Comparison of ENCODE assay signal across 1 cellular context in genomic region chr3:133092676-133093075, GRCh38.
TF ChIP-seq lines count a peak whose summit lies in the region.

No MANE protein-coding gene starts in this region.

TF ChIP-seq in SK-N-SH treated with all-trans-retinoic acid at 6 μM for 48 hours, 23 proteins besides CTCF, POLR2A, EP300 and RAD21 (continued from another document):
- TF ChIP-seq POU6F1 (CRISPR knock-in tag; IDR thresholded peaks at IDR 0.05; ENCODE audit: borderline replicate concordance, low read depth), result no peak
- no peak for TF ChIP-seq SNAI2 (CRISPR knock-in tag; IDR thresholded peaks at IDR 0.05)
- TF ChIP-seq CSRNP3 (CRISPR knock-in tag; IDR thresholded peaks at IDR 0.05), result no peak
- TF ChIP-seq ZNF70 (CRISPR knock-in tag; IDR thresholded peaks at IDR 0.05), result no peak
- TF ChIP-seq OSR1 (CRISPR knock-in tag; IDR thresholded peaks at IDR 0.05), result no peak
- TF ChIP-seq PPARA (CRISPR knock-in tag; IDR thresholded peaks at IDR 0.05; ENCODE audit: borderline replicate concordance), result no peak
